9 cellular contexts compared by ENCODE assay signal in genomic region chr1:23370270-23370743, GRCh38. TPM values are rescaled to one million over a fixed set of nuclear protein-coding genes. Genes with fewer than 3 reads are reported as not detected.
DNase-seq lines count a peak whose midpoint lies in the region; ATAC-seq and TF ChIP-seq lines count a peak whose summit lies in the region.
"Had no signal": no experiment of that assay in that cellular context is flagged by ENCODE, and none has a peak within 500 bp of the region (broad histone marks: within the 10 kb centered on the region; RNA-seq: fewer than 3 reads in every experiment).

No MANE protein-coding gene starts in this region.

- H3F3A ChIP-seq in DOHH2 (ENCODE audit: control insufficient read depth, insufficient read depth): peaks cover 5% of the 10 kb centered on the region; the same call in 1 of the 2 replicates

- intact Hi-C loops in prostate gland (cut with DNase I): no loop called here

- WGBS in prostate gland: 16% methylated on average over 6 of the region's 6 CpGs

- H3K79me2 ChIP-seq in DOHH2 (ENCODE audit: control insufficient read depth, low read length): peaks cover 26% of the 10 kb centered on the region

- H3K4me1 ChIP-seq in DOHH2 (ENCODE audit: control insufficient read depth, low read length): peaks cover 32% of the 10 kb centered on the region
- peaks cover 20% of the 10 kb centered on the region for H3K4me1 ChIP-seq in SJSA1 (replicated peaks)
- peaks cover 18% of the 10 kb centered on the region for H3K4me1 ChIP-seq in prostate gland (replicated peaks)

- TF ChIP-seq CTCF in DOHH2 (IDR thresholded peaks at IDR 0.05; ENCODE audit: low read depth, low read length, poor library complexity, severe bottlenecking) (no peak), epithelial cell of proximal tubule (conservative IDR thresholded peaks at IDR 0.05; ENCODE audit: low read depth, low read length) (no peak), prostate gland (IDR thresholded peaks at IDR 0.05) (no peak)

- no peak for ATAC-seq in HG03520 (IDR thresholded peaks at IDR 0.05; ENCODE audit: unreplicated experiment)

- no peaks in the 10 kb centered on the region for H3K9me3 ChIP-seq in DOHH2 (ENCODE audit: control insufficient read depth, insufficient read depth, low read length)
- no peaks in the 10 kb centered on the region for H3K9me3 ChIP-seq in SJSA1 (replicated peaks)
- no peaks in the 10 kb centered on the region for H3K9me3 ChIP-seq in prostate gland

- H3K27me3 ChIP-seq in DOHH2 (ENCODE audit: control insufficient read depth, low read length) (no peaks in the 10 kb centered on the region), SJSA1 (replicated peaks) (no peaks in the 10 kb centered on the region), prostate gland (replicated peaks; ENCODE audit: insufficient read depth) (no peaks in the 10 kb centered on the region)

- DNase-seq in SJSA1 (ENCODE audit: low read depth in 1 of 2, low spot score in 2 of 2): no peak
- DNase-seq in epithelial cell of proximal tubule (ENCODE audit: low read depth): no peak
- DNase-seq in prostate gland (ENCODE audit: low spot score): no peak
- no peak for DNase-seq in A172 (ENCODE audit: low spot score)
- DNase-seq in NCI-H82 treated with DMSO at 0.1 percent for 48 hours (lab: John Stamatoyannopoulos, UW; ENCODE audit: unreplicated experiment): no peak
- DNase-seq in GDM1 (lab: John Stamatoyannopoulos, UW): no peak
- DNase-seq: NCI-H1930 had no signal

- no peak for TF ChIP-seq POLR2A in prostate gland (IDR thresholded peaks at IDR 0.05)

- 0 out of 2 replicates have a peak, but pooled peaks cover 3% of the 10 kb centered on the region for H4K20me1 ChIP-seq in DOHH2 (ENCODE audit: control insufficient read depth, insufficient read depth, low read depth, low read length)

- H3K9me2 ChIP-seq in DOHH2 (replicated peaks; ENCODE audit: control insufficient read depth, low read length): no peaks in the 10 kb centered on the region

- H3K27ac ChIP-seq in DOHH2 (ENCODE audit: low read depth, low read length) (no peak overlapping the region), SJSA1 (peak overlapping the region; percentile 75), prostate gland (peak overlapping the region; percentile 99)

- H3K36me3 ChIP-seq in DOHH2 (ENCODE audit: control insufficient read depth, low read length) (peaks cover 8% of the 10 kb centered on the region), SJSA1 (peaks cover 24% of the 10 kb centered on the region), prostate gland (no peaks in the 10 kb centered on the region)

- H3K4me2 ChIP-seq in DOHH2 (ENCODE audit: low read length): peak overlapping the region; percentile 82

- H3K4me3 ChIP-seq in DOHH2 (ENCODE audit: low read length): peak overlapping the region; percentile 85
- H3K4me3 ChIP-seq in SJSA1: peak overlapping the region; percentile 63
- peak overlapping the region; percentile 82 for H3K4me3 ChIP-seq in epithelial cell of proximal tubule (ENCODE audit: low read depth, low read length)
- H3K4me3 ChIP-seq in prostate gland: peak overlapping the region; percentile 82 to 88

RNA-seq across cellular contexts. Expression of gene ZNF436, which starts 0.7 kb away (rescaled TPM):
- total RNA-seq in SJSA1 (2014; rRNA removed; shearing (Covaris generic)): 13.7 and 20.2 TPM in 2 replicates
- total RNA-seq in epithelial cell of proximal tubule (6.7 and 8.0 TPM in 2 replicates), prostate gland (10 to 100 TPM; 25.3 to 29.5 TPM)
- total RNA-seq in A172 (2014; rRNA removed; shearing (Covaris generic)): 7.5 and 8.2 TPM in 2 replicates

RNA-seq across cellular contexts. Expression of gene HNRNPR, which starts 26.2 kb away (rescaled TPM):
- total RNA-seq in SJSA1 (2014; rRNA removed; shearing (Covaris generic)): 236 and 266 TPM in 2 replicates
- 87.7 and 135 TPM in 2 replicates for total RNA-seq in epithelial cell of proximal tubule
- total RNA-seq in prostate gland: 10 to 100 TPM; 85.8 to 88.1 TPM
- total RNA-seq in A172 (2014; rRNA removed; shearing (Covaris generic)): 139 and 162 TPM in 2 replicates

RNA-seq across cellular contexts. Expression of gene TCEA3, which starts 54.2 kb away (rescaled TPM):
- total RNA-seq in SJSA1 (2014; rRNA removed; shearing (Covaris generic)): 1.3 and 1.7 TPM in 2 replicates
- total RNA-seq in epithelial cell of proximal tubule: 0.65 and 3.1 TPM in 2 replicates
- total RNA-seq in prostate gland: 100 to 1,000 TPM in 1 of 2 donors, 10 to 100 TPM in 1; 65.2 to 115 TPM
- 0.89 TPM in 1 of 2 replicates, not detected in the other for total RNA-seq in A172 (2014; rRNA removed; shearing (Covaris generic))

Comparison
In these comparisons a context has a peak if more than half of its experiments do, and no peak if none do; other contexts are left out.
1. RNA of gene TCEA3, which starts 54.2 kb away (total RNA-seq): 65.2 to 115 TPM in prostate gland; 0.65 to 3.1 TPM in epithelial cell of proximal tubule, 1.3 to 1.7 TPM in SJSA1 and 0.89 TPM in A172; every median in the first group is over 10 times any median in the second.
2. Peak in every context shown above with its lines, with median percentiles within 50 percentile points of each other: H3K4me3 ChIP-seq.